8 cellular contexts compared by ENCODE assay signal in genomic region chr6:291697-292505, GRCh38. TPM values are rescaled to one million over a fixed set of nuclear protein-coding genes. Genes with fewer than 3 reads are reported as not detected.
DNase-seq lines count a peak whose midpoint lies in the region; ATAC-seq and TF ChIP-seq lines count a peak whose summit lies in the region.

Gene DUSP22 (plus strand): TSS chr6:292487. CDS start chr6:292540, 53 bp downstream.

- H3K27me3 Mint-ChIP-seq in CD8-positive, alpha-beta T cell (ENCODE audit: low read depth) = no peaks in the 10 kb centered on the region
- peaks cover 0 to 2% of the 10 kb centered on the region in 2 donors for H3K27me3 Mint-ChIP-seq in natural killer cell (ENCODE audit: low read depth in 2 of 2)
- no peaks in the 10 kb centered on the region for H3K27me3 Mint-ChIP-seq in stimulated activated naive CD8-positive, alpha-beta T cell treated with anti-CD3 and anti-CD28 coated beads, Interleukin-15, Interleukin-2, amounts not matched to agents 100 ng/mL and 50 ng/mL, for 24 hours

- peak within 1 kb of the TSS; percentile 98 for H3K27ac Mint-ChIP-seq in CD8-positive, alpha-beta T cell
- H3K27ac Mint-ChIP-seq in natural killer cell = peak within 1 kb of the TSS; percentile 92
- peak within 1 kb of the TSS; percentile 96 for H3K27ac Mint-ChIP-seq in stimulated activated naive CD8-positive, alpha-beta T cell treated with anti-CD3 and anti-CD28 coated beads, Interleukin-15, Interleukin-2, amounts not matched to agents 100 ng/mL and 50 ng/mL, for 24 hours

- H3K36me3 Mint-ChIP-seq in CD8-positive, alpha-beta T cell = peaks cover 3% of the 10 kb centered on the region
- no peaks in the 10 kb centered on the region for H3K36me3 Mint-ChIP-seq in natural killer cell
- no peaks in the 10 kb centered on the region for H3K36me3 Mint-ChIP-seq in stimulated activated naive CD8-positive, alpha-beta T cell treated with anti-CD3 and anti-CD28 coated beads, Interleukin-15, Interleukin-2, amounts not matched to agents 100 ng/mL and 50 ng/mL, for 24 hours (ENCODE audit: low read depth)

- H3K4me1 Mint-ChIP-seq in CD8-positive, alpha-beta T cell (ENCODE audit: low read depth) = peaks cover 51% of the 10 kb centered on the region
- peaks cover 43 to 51% of the 10 kb centered on the region in 2 donors for H3K4me1 Mint-ChIP-seq in natural killer cell
- H3K4me1 Mint-ChIP-seq in stimulated activated naive CD8-positive, alpha-beta T cell treated with anti-CD3 and anti-CD28 coated beads, Interleukin-15, Interleukin-2, amounts not matched to agents 100 ng/mL and 50 ng/mL, for 24 hours (ENCODE audit: low read depth) = peaks cover 53% of the 10 kb centered on the region

- peak within 1 kb of the TSS; percentile 65 for H3K4me3 ChIP-seq in CD8-positive, alpha-beta T cell (ENCODE audit: low read depth, low read length)
- H3K4me3 ChIP-seq in Jurkat, Clone E6-1 (ENCODE audit: low read length) = peak within 1 kb of the TSS; percentile 61
- H3K4me3 ChIP-seq in esophagus squamous epithelium = peak within 1 kb of the TSS; percentile 61 to 83 (median 66)

- no peaks in the 10 kb centered on the region for H3K27me3 ChIP-seq in CD8-positive, alpha-beta T cell (ENCODE audit: insufficient read depth, low read length)
- no peaks in the 10 kb centered on the region for H3K27me3 ChIP-seq in esophagus squamous epithelium

- no peak for TF ChIP-seq CTCF in CD8-positive, alpha-beta T cell (IDR thresholded peaks at IDR 0.05)
- TF ChIP-seq CTCF in esophagus squamous epithelium (IDR thresholded peaks at IDR 0.05) (no peak), natural killer cell (IDR thresholded peaks at IDR 0.05) (no peak)

- ATAC-seq in CD8-positive, alpha-beta T cell = peak; percentile 55
- ATAC-seq in GM21529 (IDR thresholded peaks at IDR 0.05; ENCODE audit: unreplicated experiment) (peak; percentile 41), natural killer cell (peak; percentile 66 to 74 (median 67))

- H3K9me3 ChIP-seq in CD8-positive, alpha-beta T cell (ENCODE audit: low read length) = no peaks in the 10 kb centered on the region
- H3K9me3 ChIP-seq in esophagus squamous epithelium = no peaks in the 10 kb centered on the region

- intact Hi-C loops in CD8-positive, alpha-beta T cell (cut with DNase I, micrococcal nuclease) = loop anchor here (1.0 to 10.0 kb wide), 11 partner anchors 45 to 403 kb away; partner anchors contain the start of genes EXOC2 (in 2 of the 2) and IRF4 (in 1 of the 2)
- intact Hi-C loops in esophagus squamous epithelium (cut with DNase I) (no loop called here), natural killer cell (cut with micrococcal nuclease) (loop anchor here (1.0 to 5.0 kb wide), 5 partner anchors 56 to 200 kb away; no protein-coding TSS in a partner anchor)

- H3K27ac ChIP-seq in CD8-positive, alpha-beta T cell (ENCODE audit: low read depth, low read length) = peak within 1 kb of the TSS; percentile 55
- peak within 1 kb of the TSS; percentile 97 to 99 (median 97) for H3K27ac ChIP-seq in esophagus squamous epithelium

- 17 to 24% methylated on average over 27 to 37 of the region's 85 CpGs for WGBS in esophagus squamous epithelium, 2 donors

- H3K36me3 ChIP-seq in CD8-positive, alpha-beta T cell (ENCODE audit: insufficient read depth, low read length) = no peaks in the 10 kb centered on the region
- no peaks in the 10 kb centered on the region for H3K36me3 ChIP-seq in esophagus squamous epithelium

- POLR2A ChIA-PET in CD8-positive, alpha-beta T cell (lab: Charles Lee) = interaction anchor here (1.3 kb wide), 2 partner anchors 48 to 67 kb away, joined by 3 read pairs; no protein-coding TSS in a partner anchor

- CTCF ChIA-PET in CD8-positive, alpha-beta T cell (lab: Charles Lee) = interaction anchor here (1.1 to 1.7 kb wide), 3 partner anchors 17 to 103 kb away, joined by 3 to 8 read pairs (median 4); partner anchors contain the start of gene IRF4

- no peaks in the 10 kb centered on the region for H3K9me3 Mint-ChIP-seq in CD8-positive, alpha-beta T cell
- no peaks in the 10 kb centered on the region for H3K9me3 Mint-ChIP-seq in natural killer cell
- no peaks in the 10 kb centered on the region for H3K9me3 Mint-ChIP-seq in stimulated activated naive CD8-positive, alpha-beta T cell treated with anti-CD3 and anti-CD28 coated beads, Interleukin-15, Interleukin-2, amounts not matched to agents 100 ng/mL and 50 ng/mL, for 24 hours

- DNase-seq in CD8-positive, alpha-beta T cell = peak; percentile 50 to 87 (median 75)
- peak; percentile 46 for DNase-seq in Jurkat, Clone E6-1 (ENCODE audit: low read depth, low spot score)
- DNase-seq in activated T-cell treated with anti-CD3 and anti-CD28 coated beads for 1 hour (ENCODE audit: low read depth) (peak; percentile 70), esophagus squamous epithelium (lab: John Stamatoyannopoulos, UW) (no peak), natural killer cell (peak; percentile 79), NCI-H2227 (lab: John Stamatoyannopoulos, UW; ENCODE audit: unreplicated experiment) (no peak)

- peak within 1 kb of the TSS; percentile 95 for H3K4me3 Mint-ChIP-seq in CD8-positive, alpha-beta T cell
- peak within 1 kb of the TSS; percentile 92 for H3K4me3 Mint-ChIP-seq in natural killer cell
- peak within 1 kb of the TSS; percentile 95 for H3K4me3 Mint-ChIP-seq in stimulated activated naive CD8-positive, alpha-beta T cell treated with anti-CD3 and anti-CD28 coated beads, Interleukin-15, Interleukin-2, amounts not matched to agents 100 ng/mL and 50 ng/mL, for 24 hours

- peaks cover 26% of the 10 kb centered on the region for H3K4me1 ChIP-seq in CD8-positive, alpha-beta T cell (ENCODE audit: insufficient read depth, low read length)
- H3K4me1 ChIP-seq in esophagus squamous epithelium = peaks cover 19 to 63% (median 34%) of the 10 kb centered on the region in 3 donors

- TF ChIP-seq POLR2A in esophagus squamous epithelium (IDR thresholded peaks at IDR 0.05) = peak in 3 of 4 donors; percentile 52 to 92 (median 84)

RNA-seq across cellular contexts. Expression of gene DUSP22, which starts in this region (rescaled TPM):
- total RNA-seq in CD8-positive, alpha-beta T cell = 10 to 100 TPM; 19.9 to 22.1 TPM
- polyA plus RNA-seq in Jurkat, Clone E6-1 (2012; ENCODE audit: insufficient read depth, insufficient read length) = 18.4 TPM
- 10 to 100 TPM; 34.2 to 54.6 (median 45.2) TPM for total RNA-seq in esophagus squamous epithelium
- total RNA-seq in natural killer cell = 10 to 100 TPM; 50.4 to 61.5 (median 56.6) TPM

Comparison
In these comparisons a context has a peak if more than half of its experiments do, and no peak if none do; other contexts are left out.
1. DNase-seq: peak in CD8-positive, alpha-beta T cell (7 of 7), Jurkat, Clone E6-1 (single experiment), activated T-cell treated with anti-CD3 and anti-CD28 coated beads for 1 hour (single experiment) and natural killer cell (single experiment); none in esophagus squamous epithelium (single experiment) and NCI-H2227 (single experiment).
2. Peak in every context shown above with its lines, with median percentiles within 50 percentile points of each other: ATAC-seq, H3K4me3 ChIP-seq, H3K27ac Mint-ChIP-seq and H3K4me3 Mint-ChIP-seq.